ENCODE assay signal across 9 cellular contexts in genomic region chr11:43992834-43993637, GRCh38. TPM values are rescaled to one million over a fixed set of nuclear protein-coding genes. Genes with fewer than 3 reads are reported as not detected.
A peak's percentile ranks its signal among the peaks of the same experiment; 100 is the strongest.
DNase-seq lines count a peak whose midpoint lies in the region; ATAC-seq, FAIRE-seq and TF ChIP-seq lines count a peak whose summit lies in the region.
"Had no signal": no experiment of that assay in that cellular context is flagged by ENCODE, and none has a peak within 500 bp of the region (broad histone marks: within the 10 kb centered on the region; RNA-seq: fewer than 3 reads in every experiment).

No MANE protein-coding gene starts in this region.

- peaks cover 25% of the 10 kb centered on the region for H3K4me1 ChIP-seq in adipocyte (ENCODE audit: control insufficient read depth, insufficient read depth, low read length)
- H3K4me1 ChIP-seq in tibial nerve = peaks cover 0 to 36% (median 4%) of the 10 kb centered on the region in 4 donors

- TF ChIP-seq POLR2A in tibial nerve (IDR thresholded peaks at IDR 0.05) = no peak

- H3K27me3 ChIP-seq in adipocyte (replicated peaks; ENCODE audit: control insufficient read depth, insufficient read depth, low read length) (no peaks in the 10 kb centered on the region), tibial nerve (no peaks in the 10 kb centered on the region)
- H3K27me3 ChIP-seq: BE2C had no signal

- no peak for TF ChIP-seq EP300 in tibial nerve (IDR thresholded peaks at IDR 0.05)

- no peak for FAIRE-seq in RCC 7860 (lab: Jason Lieb, UNC)

- ATAC-seq in left lobe of liver (peak; percentile 51), GM21737 (IDR thresholded peaks at IDR 0.05; ENCODE audit: unreplicated experiment) (no peak)

- peak overlapping the region; percentile 2 for H3K9ac ChIP-seq in adipocyte (ENCODE audit: low read length)

- TF ChIP-seq CTCF in tibial nerve (IDR thresholded peaks at IDR 0.05) = no peak

- H3K36me3 ChIP-seq in adipocyte (ENCODE audit: control insufficient read depth, insufficient read depth, low read length, severe bottlenecking) (no peaks in the 10 kb centered on the region), tibial nerve (no peaks in the 10 kb centered on the region)
- H3K36me3 ChIP-seq: BE2C had no signal

- DNase-seq in NCI-H748 (lab: John Stamatoyannopoulos, UW; ENCODE audit: unreplicated experiment) (peak; percentile 31), NCI-H748 treated with DMSO at 0.1 percent for 48 hours (lab: John Stamatoyannopoulos, UW) (no peak), adipocyte (ENCODE audit: low read depth) (no peak), left lobe of liver (ENCODE audit: low spot score) (no peak), tibial nerve (ENCODE audit: low spot score in 2 of 2) (no peak), RCC 7860 (ENCODE audit: low spot score) (no peak), SKM-1 treated with dmso at 0.1 percent for 144 hours (lab: John Stamatoyannopoulos, UW; ENCODE audit: unreplicated experiment) (no peak)
- DNase-seq: BE2C had no signal

- H3K9me3 ChIP-seq in adipocyte (ENCODE audit: control insufficient read depth, low read length) (peaks cover 5% of the 10 kb centered on the region), tibial nerve (no peaks in the 10 kb centered on the region)
- H3K9me3 ChIP-seq: BE2C had no signal

- peak overlapping the region; percentile 36 for H3K4me3 ChIP-seq in adipocyte (ENCODE audit: low read length)
- no peak overlapping the region for H3K4me3 ChIP-seq in tibial nerve

- H3K27ac ChIP-seq in tibial nerve = peak overlapping the region in 3 of 4 donors; percentile 2 to 66 (median 60)

- WGBS in tibial nerve, 2 donors = 38% methylated on average over 14 of the region's 14 CpGs

RNA-seq across cellular contexts. Expression of gene C11orf96, which starts 50.6 kb away (rescaled TPM):
- total RNA-seq in left lobe of liver = 10.3 TPM
- 100 to 1,000 TPM; 127 to 220 (median 157) TPM for total RNA-seq in tibial nerve

RNA-seq across cellular contexts. Expression of gene ACCSL, which starts 54.7 kb away (rescaled TPM):
- total RNA-seq in left lobe of liver = not detected
- under 1 TPM in 1 of 4 donors, not detected in 3; 0.78 TPM for total RNA-seq in tibial nerve

Comparison
In these comparisons a context has a peak if more than half of its experiments do, and no peak if none do; other contexts are left out.
1. RNA of gene C11orf96, which starts 50.6 kb away (total RNA-seq): 127 to 220 TPM in tibial nerve; 10.3 TPM in left lobe of liver (single experiment); every median in the first group is over 10 times any median in the second.